ENCODE assay signal across 14 cellular contexts in the genomic region with DNA sequence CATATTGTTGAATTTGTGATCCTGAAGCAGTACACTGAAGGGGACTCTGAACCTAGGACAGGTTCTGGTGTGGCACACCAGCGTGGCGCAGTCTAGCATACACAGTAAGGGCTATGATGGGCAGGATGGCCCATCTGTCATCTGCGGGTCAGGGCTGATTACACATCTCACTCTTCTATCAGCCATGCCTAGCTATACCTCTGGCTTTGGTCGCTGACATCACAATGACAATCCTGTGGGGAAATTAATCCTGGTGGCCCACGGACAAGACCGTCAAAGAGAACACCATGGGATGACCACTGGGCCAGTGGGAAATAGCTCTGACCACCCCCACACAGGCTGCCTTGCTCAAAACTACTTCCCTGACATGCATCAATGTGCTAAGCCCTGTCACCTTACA. TPM values are rescaled to one million over a fixed set of nuclear protein-coding genes. Genes with fewer than 3 reads are reported as not detected.
DNase-seq lines count a peak whose midpoint lies in the region; ATAC-seq and TF ChIP-seq lines count a peak whose summit lies in the region.
"Had no signal": no experiment of that assay in that cellular context is flagged by ENCODE, and none has a peak within 500 bp of the region (broad histone marks: within the 10 kb centered on the region; RNA-seq: fewer than 3 reads in every experiment).

No MANE protein-coding gene starts in this region.

- peaks cover 31% of the 10 kb centered on the region for H3K36me3 Mint-ChIP-seq in CD4-positive, CD25-positive, alpha-beta regulatory T cell
- peaks cover 69 to 73% (median 70%) of the 10 kb centered on the region in 3 experiments for H3K36me3 Mint-ChIP-seq in H9 (ENCODE audit: insufficient read depth in 1 of 3, low read depth in 3 of 3)
- H3K36me3 Mint-ChIP-seq in T-cell = peaks cover 51% of the 10 kb centered on the region

- H3K18ac ChIP-seq in H9 (ENCODE audit: insufficient read length, low read depth, low read length) = no peak overlapping the region

- no peak overlapping the region for H3K27ac ChIP-seq in CD4-positive, CD25-positive, alpha-beta regulatory T cell (ENCODE audit: insufficient read depth, low read length, poor library complexity, severe bottlenecking)
- no peak overlapping the region for H3K27ac ChIP-seq in H9 (ENCODE audit: insufficient read length, low read depth, low read length)
- H3K27ac ChIP-seq in ovary = no peak overlapping the region
- H3K27ac ChIP-seq: SJCRH30 had no signal

- peak overlapping the region in 2 of 3 donors; percentile 42 to 60 for H3K27ac Mint-ChIP-seq in CD4-positive, CD25-positive, alpha-beta regulatory T cell
- H3K27ac Mint-ChIP-seq in H9 = peak overlapping the region; percentile 6 to 79 (median 10); a peak in 2 of 7 replicates
- H3K27ac Mint-ChIP-seq in T-cell = peak overlapping the region; percentile 3 to 7

- no peak overlapping the region for H3K56ac ChIP-seq in H9 (ENCODE audit: insufficient read length, low read depth, low read length)

- no peak overlapping the region for H3K14ac ChIP-seq in H9 (ENCODE audit: insufficient read depth, low read length)

- no peak for TF ChIP-seq CTCF in H9 (conservative IDR thresholded peaks at IDR 0.05)
- TF ChIP-seq CTCF in ovary (IDR thresholded peaks at IDR 0.05) = no peak

- no peak overlapping the region for H2BK15ac ChIP-seq in H9 (ENCODE audit: low read depth, low read length)

- no peak overlapping the region for H2AFZ ChIP-seq in H9 (ENCODE audit: low read length)

- no peaks in the 10 kb centered on the region for H3K9me3 Mint-ChIP-seq in CD4-positive, CD25-positive, alpha-beta regulatory T cell
- H3K9me3 Mint-ChIP-seq in H9 (peaks cover 0 to 1% of the 10 kb centered on the region in 2 experiments; a peak in 1 of 5 replicates), T-cell (no peaks in the 10 kb centered on the region)

- H2BK5ac ChIP-seq in H9 (ENCODE audit: insufficient read length, low read length) = no peak overlapping the region

- no peak overlapping the region for H3K4me2 ChIP-seq in H9 (ENCODE audit: insufficient read depth, insufficient read length, low read length)

- H3K9ac ChIP-seq in H9 (ENCODE audit: extremely low read depth, insufficient read length, low read length) = no peak overlapping the region
- no peak overlapping the region for H3K9ac ChIP-seq in iPS-15b (ENCODE audit: low read depth, low read length)

- H3K4me1 ChIP-seq in CD4-positive, CD25-positive, alpha-beta regulatory T cell (ENCODE audit: control insufficient read depth, insufficient read depth, low read length, poor library complexity, severe bottlenecking) = peaks cover 17% of the 10 kb centered on the region
- H3K4me1 ChIP-seq in H9 (ENCODE audit: insufficient read depth, low read length) (peaks cover 2% of the 10 kb centered on the region; the same call in 1 of the 2 replicates), iPS-15b (ENCODE audit: control insufficient read depth, insufficient read depth, low read length) (peaks cover 13% of the 10 kb centered on the region), ovary (ENCODE audit: insufficient read depth) (peaks cover 2% of the 10 kb centered on the region)

- H4K91ac ChIP-seq in H9 (ENCODE audit: insufficient read length, low read depth, low read length) = no peak overlapping the region

- H3K79me2 ChIP-seq in H9 (ENCODE audit: insufficient read depth, low read length) = peaks cover 48% of the 10 kb centered on the region; the same call in 1 of the 2 replicates

- H3K4me3 Mint-ChIP-seq in CD4-positive, CD25-positive, alpha-beta regulatory T cell = peak overlapping the region; percentile 29 to 99 (median 42)
- H3K4me3 Mint-ChIP-seq in H9 (peak overlapping the region; percentile 96 to 98), T-cell (peak overlapping the region in 1 of 3 donors; percentile 3)

- no peaks in the 10 kb centered on the region for H3K9me3 ChIP-seq in CD4-positive, CD25-positive, alpha-beta regulatory T cell (ENCODE audit: control insufficient read depth in 2 of 2, low read length in 2 of 2)
- H3K9me3 ChIP-seq in H9 (ENCODE audit: control insufficient read depth, low read depth, low read length) (no peaks in the 10 kb centered on the region), iPS-15b (ENCODE audit: control insufficient read depth, insufficient read depth, low read length) (no peaks in the 10 kb centered on the region), ovary (no peaks in the 10 kb centered on the region)
- H3K9me3 ChIP-seq: SJCRH30 had no signal

- ATAC-seq in CD4-positive, CD25-positive, alpha-beta regulatory T cell (ENCODE audit: low read depth in 2 of 2) = no peak
- no peak for ATAC-seq in T-cell (replicated peaks in 1 of 4)
- no peak for ATAC-seq in HG03135 (IDR thresholded peaks at IDR 0.05; ENCODE audit: unreplicated experiment)
- ATAC-seq: left ventricle myocardium superior had no signal

- no peak for TF ChIP-seq EP300 in ovary (IDR thresholded peaks at IDR 0.05)

- H2BK20ac ChIP-seq in H9 (ENCODE audit: low read depth, low read length, poor library complexity, severe bottlenecking) = no peak overlapping the region

- H3K4me1 Mint-ChIP-seq in CD4-positive, CD25-positive, alpha-beta regulatory T cell = peaks cover 5 to 73% (median 30%) of the 10 kb centered on the region in 4 donors
- peaks cover 26% of the 10 kb centered on the region in 2 experiments for H3K4me1 Mint-ChIP-seq in H9
- peaks cover 53 to 62% (median 57%) of the 10 kb centered on the region in 3 donors for H3K4me1 Mint-ChIP-seq in T-cell

- no peaks in the 10 kb centered on the region for H3K27me3 ChIP-seq in CD4-positive, CD25-positive, alpha-beta regulatory T cell (ENCODE audit: control insufficient read depth, insufficient read depth, low read length)
- H3K27me3 ChIP-seq in H9 (ENCODE audit: insufficient read depth, low read length) = no peaks in the 10 kb centered on the region
- H3K27me3 ChIP-seq in iPS-15b (ENCODE audit: control insufficient read depth, insufficient read depth, low read length) = no peaks in the 10 kb centered on the region
- H3K27me3 ChIP-seq in ovary = no peaks in the 10 kb centered on the region
- H3K27me3 ChIP-seq: SJCRH30 had no signal

- H2BK12ac ChIP-seq in H9 (ENCODE audit: insufficient read length, low read depth, low read length) = no peak overlapping the region

- no peak overlapping the region for H2BK120ac ChIP-seq in H9 (ENCODE audit: low read depth, low read length, poor library complexity, severe bottlenecking)

- H3K79me1 ChIP-seq in H9 (ENCODE audit: insufficient read depth, low read depth, low read length, poor library complexity, severe bottlenecking) = peaks cover 13% of the 10 kb centered on the region

- peaks cover 5% of the 10 kb centered on the region for H4K20me1 ChIP-seq in H9 (ENCODE audit: control insufficient read depth, insufficient read depth, insufficient read length)

- no peak for DNase-seq in CD4-positive, CD25-positive, alpha-beta regulatory T cell
- no peak for DNase-seq in H9
- DNase-seq in T-cell = no peak
- no peak for DNase-seq in ovary
- DNase-seq in NCI-H2029 (lab: John Stamatoyannopoulos, UW) = no peak
- DNase-seq in NCI-H510A (lab: John Stamatoyannopoulos, UW) = no peak
- DNase-seq: activated CD4-positive, alpha-beta T cell treated with anti-CD3 and anti-CD28 coated beads for 1 hour; amygdala; glutamatergic neuron; left ventricle myocardium superior; occipital lobe; SJCRH30 had no signal

- peaks cover 57% of the 10 kb centered on the region for H3K36me3 ChIP-seq in CD4-positive, CD25-positive, alpha-beta regulatory T cell (ENCODE audit: control insufficient read depth, insufficient read depth, low read length)
- H3K36me3 ChIP-seq in iPS-15b (ENCODE audit: control insufficient read depth, insufficient read depth, low read length) (peaks cover 63% of the 10 kb centered on the region), ovary (no peaks in the 10 kb centered on the region)

- CTCF ChIA-PET in T-cell (lab: Charles Lee) = interaction anchor here in 1 of 2 donors (1.3 to 3.5 kb wide), 2 partner anchors 15 kb away, joined by 5 to 72 read pairs; no protein-coding TSS in a partner anchor

- H3T11ph ChIP-seq in H9 (ENCODE audit: low read length) = no peak overlapping the region

- no CpG with 5 or more reads among the region's 6 CpGs for WGBS in H9 (ENCODE audit: extremely low coverage, insufficient read length, low lambda C conversion rate)
- WGBS in ovary, 3 donors = 91 to 98% (median 97%) methylated on average over 6 of the region's 6 CpGs

- no peak overlapping the region for H4K5ac ChIP-seq in H9 (ENCODE audit: insufficient read length, low read depth, low read length)

- peaks cover 10% of the 10 kb centered on the region for H3K27me3 Mint-ChIP-seq in CD4-positive, CD25-positive, alpha-beta regulatory T cell
- H3K27me3 Mint-ChIP-seq in H9 (ENCODE audit: low read depth) (no peaks in the 10 kb centered on the region; the same call in 1 of the 2 replicates), T-cell (peaks cover 0 to 2% of the 10 kb centered on the region in 2 donors)

- no peak overlapping the region for H3K23ac ChIP-seq in H9 (ENCODE audit: insufficient read length, low read depth, low read length)

- no peak overlapping the region for H2AK5ac ChIP-seq in H9 (ENCODE audit: insufficient read length, low read length)

- intact Hi-C loops in ovary (cut with DNase I) = no loop called here

- H3K23me2 ChIP-seq in H9 (ENCODE audit: insufficient read length, low read depth, low read length, poor library complexity, severe bottlenecking) = peaks cover 9% of the 10 kb centered on the region

- no peak overlapping the region for H4K8ac ChIP-seq in H9 (replicated peaks; ENCODE audit: insufficient read length, low read depth, low read length)

- H3K4ac ChIP-seq in H9 (ENCODE audit: low read depth, low read length) = no peak overlapping the region

- no peak overlapping the region for H3K4me3 ChIP-seq in CD4-positive, CD25-positive, alpha-beta regulatory T cell (ENCODE audit: low read depth, low read length)
- peak overlapping the region; percentile 37 for H3K4me3 ChIP-seq in iPS-15b (ENCODE audit: low read depth, low read length)
- H3K4me3 ChIP-seq in ovary = no peak overlapping the region
- H3K4me3 ChIP-seq: SJCRH30 had no signal

- POLR2A ChIA-PET in T-cell (lab: Charles Lee) = interaction anchor here in 1 of 2 donors (0.6 kb wide), 1 partner anchor 15 kb away, joined by 4 read pairs; no protein-coding TSS in a partner anchor

- no peak for TF ChIP-seq POLR2A in ovary (IDR thresholded peaks at IDR 0.05)

RNA-seq across cellular contexts. Expression of a gene that starts 2.8 kb away (rescaled TPM):
- 64.8 TPM for total RNA-seq in CD4-positive, CD25-positive, alpha-beta regulatory T cell
- polyA plus RNA-seq in CD4-positive, CD25-positive, alpha-beta regulatory T cell = 10 to 100 TPM; 33.6 to 99.2 (median 88.1) TPM
- total RNA-seq in H9 (2021) = 70.1 and 74.8 TPM in 2 replicates
- 10 to 100 TPM; 46.7 to 77.9 (median 67.6) TPM for total RNA-seq in T-cell
- 10 to 100 TPM; 22.9 to 72.2 (median 40.1) TPM for total RNA-seq in ovary
- 10 to 100 TPM; 22.8 to 41.7 TPM for polyA plus RNA-seq in ovary

RNA-seq across cellular contexts. Expression of a gene that starts 40.4 kb away (rescaled TPM):
- 59.1 TPM for total RNA-seq in CD4-positive, CD25-positive, alpha-beta regulatory T cell
- 10 to 100 TPM; 10.7 to 11.4 (median 11.0) TPM for polyA plus RNA-seq in CD4-positive, CD25-positive, alpha-beta regulatory T cell
- total RNA-seq in H9 (2021) (28.5 TPM in 2 replicates), T-cell (10 to 100 TPM; 42.7 to 50.1 (median 46.1) TPM), ovary (10 to 100 TPM; 27.0 to 41.3 (median 32.5) TPM)
- 10 to 100 TPM; 10.4 to 26.3 TPM for polyA plus RNA-seq in ovary
